22 cellular contexts compared by ENCODE assay signal in the genomic region with DNA sequence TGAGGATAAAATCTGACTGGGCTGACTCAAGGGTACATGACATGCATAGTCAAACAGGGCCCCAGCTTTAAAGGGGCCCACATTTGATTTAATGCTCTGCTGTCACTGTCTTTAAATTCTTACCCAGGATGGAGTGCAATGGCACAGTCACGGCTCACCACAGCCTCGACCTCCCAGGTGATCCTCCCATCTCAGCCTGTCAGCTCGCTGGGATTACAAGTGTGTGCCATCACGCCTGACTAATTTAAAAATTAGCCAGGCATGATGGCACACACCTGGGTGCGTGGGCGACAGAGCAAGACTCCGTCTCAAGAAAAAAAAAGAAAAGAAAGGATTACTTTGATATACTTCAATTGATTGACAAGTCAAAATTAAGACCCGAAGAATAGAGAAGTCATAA. TPM values are rescaled to one million over a fixed set of nuclear protein-coding genes. Genes with fewer than 3 reads are reported as not detected.
A peak's percentile ranks its signal among the peaks of the same experiment; 100 is the strongest.
DNase-seq lines count a peak whose midpoint lies in the region; ATAC-seq and TF ChIP-seq lines count a peak whose summit lies in the region.
"Had no signal": no experiment of that assay in that cellular context is flagged by ENCODE, and none has a peak within 500 bp of the region (broad histone marks: within the 10 kb centered on the region; RNA-seq: fewer than 3 reads in every experiment).

No MANE protein-coding gene starts in this region.

- H3K27ac ChIP-seq in DOHH2 (ENCODE audit: low read depth, low read length) (peak overlapping the region; percentile 79), left ventricle myocardium inferior (replicated peaks) (no peak overlapping the region), ovary (no peak overlapping the region)
- H3K27ac ChIP-seq: ascending aorta, dorsolateral prefrontal cortex had no signal

- peak; percentile 31 for ATAC-seq in GM19035 (IDR thresholded peaks at IDR 0.05; ENCODE audit: unreplicated experiment)
- peak; percentile 45 for ATAC-seq in HG03354 (IDR thresholded peaks at IDR 0.05; ENCODE audit: poor library complexity, severe bottlenecking, unreplicated experiment)
- ATAC-seq in effector memory CD8-positive, alpha-beta T cell (replicated peaks), result peak; percentile 4
- ATAC-seq in GM21381 (IDR thresholded peaks at IDR 0.05; ENCODE audit: unreplicated experiment), result no peak
- ATAC-seq: activated T-cell treated with anti-CD3 and anti-CD28 coated beads, Interleukin-2, amount 50 U/mL, for 4 hours had no signal

- H3K9me3 ChIP-seq in DOHH2 (ENCODE audit: control insufficient read depth, insufficient read depth, low read length), result no peaks in the 10 kb centered on the region
- no peaks in the 10 kb centered on the region for H3K9me3 ChIP-seq in left ventricle myocardium inferior (replicated peaks)
- H3K9me3 ChIP-seq in ovary, result no peaks in the 10 kb centered on the region
- H3K9me3 ChIP-seq: SK-N-SH had no signal

- H3K4me1 ChIP-seq in DOHH2 (ENCODE audit: control insufficient read depth, low read length), result peaks cover 46% of the 10 kb centered on the region
- H3K4me1 ChIP-seq in left ventricle myocardium inferior, result peaks cover 5% of the 10 kb centered on the region
- H3K4me1 ChIP-seq in ovary (ENCODE audit: insufficient read depth), result no peaks in the 10 kb centered on the region
- H3K4me1 ChIP-seq: ascending aorta had no signal

- no peak for TF ChIP-seq POLR2A in ovary (IDR thresholded peaks at IDR 0.05)

- no peaks in the 10 kb centered on the region for H3K9me2 ChIP-seq in DOHH2 (replicated peaks; ENCODE audit: control insufficient read depth, low read length)
- H3K9me2 ChIP-seq: SK-N-SH had no signal

- no peaks in the 10 kb centered on the region for H3K36me3 Mint-ChIP-seq in effector memory CD8-positive, alpha-beta T cell (ENCODE audit: insufficient read depth)
- H3K36me3 Mint-ChIP-seq: activated naive CD4-positive, alpha-beta T cell treated with anti-CD3 and anti-CD28 coated beads, Interleukin-2, amount 10 ng/mL, durations not matched to agents 7 days and 5 days; type B pancreatic cell had no signal

- H3K4me2 ChIP-seq in DOHH2 (ENCODE audit: low read length), result peak overlapping the region; percentile 62
- H3K4me2 ChIP-seq: SK-N-SH had no signal

- H4K20me1 ChIP-seq in DOHH2 (ENCODE audit: control insufficient read depth, insufficient read depth, low read depth, low read length), result no peaks in the 10 kb centered on the region

- TF ChIP-seq CTCF in DOHH2 (IDR thresholded peaks at IDR 0.05; ENCODE audit: low read depth, low read length, poor library complexity, severe bottlenecking), result no peak
- no peak for TF ChIP-seq CTCF in left ventricle myocardium inferior (IDR thresholded peaks at IDR 0.05; ENCODE audit: borderline replicate concordance)
- TF ChIP-seq CTCF in ovary (IDR thresholded peaks at IDR 0.05), result no peak

- intact Hi-C loops in left ventricle myocardium inferior (cut with micrococcal nuclease), result no loop called here
- intact Hi-C loops in ovary (cut with DNase I), result no loop called here

- peak overlapping the region; percentile 49 for H3K4me3 ChIP-seq in DOHH2 (ENCODE audit: low read length)
- no peak overlapping the region for H3K4me3 ChIP-seq in left ventricle myocardium inferior
- no peak overlapping the region for H3K4me3 ChIP-seq in ovary
- H3K4me3 ChIP-seq: ascending aorta, dorsolateral prefrontal cortex had no signal

- H3K4me3 Mint-ChIP-seq in effector memory CD8-positive, alpha-beta T cell, result peak overlapping the region; percentile 15 to 38
- H3K4me3 Mint-ChIP-seq: activated naive CD4-positive, alpha-beta T cell treated with anti-CD3 and anti-CD28 coated beads, Interleukin-2, amount 10 ng/mL, durations not matched to agents 7 days and 5 days; activated T-cell treated with anti-CD3 and anti-CD28 coated beads, Interleukin-2, amount 50 U/mL, for 4 hours; type B pancreatic cell had no signal

- H3K79me2 ChIP-seq in DOHH2 (ENCODE audit: control insufficient read depth, low read length), result no peaks in the 10 kb centered on the region

- H3K27me3 Mint-ChIP-seq in effector memory CD8-positive, alpha-beta T cell, result peaks cover 14 to 18% of the 10 kb centered on the region in 2 donors
- H3K27me3 Mint-ChIP-seq: type B pancreatic cell had no signal

- 80 to 81% (median 81%) methylated on average over 8 of the region's 8 CpGs for WGBS in ovary, 3 donors

- no peak for DNase-seq in effector memory CD8-positive, alpha-beta T cell
- no peak for DNase-seq in left ventricle myocardium inferior
- DNase-seq in GM19238 (ENCODE audit: insufficient read length, low spot score), result no peak
- DNase-seq in ovary, result no peak
- DNase-seq: activated CD4-positive, CD25-positive, alpha-beta regulatory T cell; activated naive CD4-positive, alpha-beta T cell treated with anti-CD3 and anti-CD28 coated beads, Interleukin-2, amount 10 ng/mL, durations not matched to agents 7 days and 5 days; activated T-cell treated with anti-CD3 and anti-CD28 coated beads, Interleukin-2, amount 50 U/mL, for 4 hours; dorsolateral prefrontal cortex; foreskin fibroblast; hippocampal formation; NCI-H1092 treated with DMSO at 0.1 percent for 48 hours; NCI-H2029 treated with DMSO at 0.1 percent for 48 hours; NCI-H446 treated with DMSO at 0.1 percent for 48 hours; SK-N-SH; stimulated activated CD4-positive, alpha-beta T cell treated with anti-CD3 and anti-CD28 coated beads, Interleukin-4, amount 100 ng/mL, for 4 hours; T-helper 9 cell had no signal

- TF ChIP-seq EP300 in ovary (IDR thresholded peaks at IDR 0.05), result no peak

- H3K27ac Mint-ChIP-seq in effector memory CD8-positive, alpha-beta T cell, result peak overlapping the region in 1 of 2 donors; percentile 66
- H3K27ac Mint-ChIP-seq: activated naive CD4-positive, alpha-beta T cell treated with anti-CD3 and anti-CD28 coated beads, Interleukin-2, amount 10 ng/mL, durations not matched to agents 7 days and 5 days; type B pancreatic cell had no signal

- H3K9me3 Mint-ChIP-seq in effector memory CD8-positive, alpha-beta T cell, result no peaks in the 10 kb centered on the region
- H3K9me3 Mint-ChIP-seq: activated naive CD4-positive, alpha-beta T cell treated with anti-CD3 and anti-CD28 coated beads, Interleukin-2, amount 10 ng/mL, durations not matched to agents 7 days and 5 days; activated T-cell treated with anti-CD3 and anti-CD28 coated beads, Interleukin-2, amount 50 U/mL, for 4 hours; type B pancreatic cell had no signal

- H3K27me3 ChIP-seq in DOHH2 (ENCODE audit: control insufficient read depth, low read length) (no peaks in the 10 kb centered on the region), left ventricle myocardium inferior (ENCODE audit: low read depth) (no peaks in the 10 kb centered on the region), ovary (no peaks in the 10 kb centered on the region)
- H3K27me3 ChIP-seq: ascending aorta, dorsolateral prefrontal cortex had no signal

- peaks cover 20% of the 10 kb centered on the region for H3F3A ChIP-seq in DOHH2 (ENCODE audit: control insufficient read depth, insufficient read depth)

- H3K36me3 ChIP-seq in DOHH2 (ENCODE audit: control insufficient read depth, low read length) (no peaks in the 10 kb centered on the region), left ventricle myocardium inferior (no peaks in the 10 kb centered on the region), ovary (no peaks in the 10 kb centered on the region)
- H3K36me3 ChIP-seq: ascending aorta had no signal

- peaks cover 17 to 26% of the 10 kb centered on the region in 2 donors for H3K4me1 Mint-ChIP-seq in effector memory CD8-positive, alpha-beta T cell (ENCODE audit: low read depth in 2 of 2)

RNA-seq across cellular contexts. Expression of gene PLBD1, which starts 9.2 kb away (rescaled TPM):
- total RNA-seq in left ventricle myocardium inferior (29.1 TPM), ovary (10 to 100 TPM in 1 of 7 donors, 1 to 10 TPM in 6; 1.1 to 12.9 (median 4.6) TPM)
- polyA plus RNA-seq in ovary, result 10 to 100 TPM in 1 of 2 donors, 1 to 10 TPM in 1; 3.5 to 54.0 TPM
